Comparison of ENCODE assay signal across 8 cellular contexts in the genomic region with DNA sequence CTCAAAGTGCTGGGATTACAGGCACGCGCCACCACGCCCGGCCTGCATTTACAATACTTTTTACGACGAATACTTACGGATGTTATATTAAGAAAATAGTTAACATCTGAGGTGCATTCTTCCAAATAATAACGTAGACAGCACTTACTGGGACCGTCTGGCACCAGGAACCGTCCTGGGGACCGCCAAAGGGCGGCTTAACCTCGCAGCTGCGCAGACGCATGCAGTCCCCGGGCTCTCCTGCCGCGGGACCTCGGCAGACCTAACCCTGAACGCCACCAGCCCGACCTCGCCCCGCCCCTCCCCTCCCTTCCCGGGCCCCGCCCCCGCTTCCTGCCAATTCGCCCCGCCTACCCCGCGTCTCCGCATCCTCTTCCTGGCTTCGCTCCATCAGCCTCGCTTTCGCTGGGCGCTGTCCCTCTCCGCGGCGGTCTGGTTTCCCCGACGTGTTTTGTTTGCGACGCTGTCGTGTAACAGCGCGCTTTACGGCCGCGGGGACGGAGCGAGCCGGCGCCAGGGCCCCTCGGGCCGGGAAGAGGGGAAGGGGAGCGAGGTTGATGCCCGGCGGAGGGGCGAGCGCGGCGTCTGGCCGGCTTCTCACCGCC. TPM values are rescaled to one million over a fixed set of nuclear protein-coding genes. Genes with fewer than 3 reads are reported as not detected.
DNase-seq lines count a peak whose midpoint lies in the region; ATAC-seq and TF ChIP-seq lines count a peak whose summit lies in the region.

A gene (plus strand): TSS at position 479 of the 605 bp plus-strand sequence. CDS start 79 bp downstream, at position 558.

- no peaks in the 10 kb centered on the region for H3K27me3 Mint-ChIP-seq in activated B cell treated with CpG ODN at 0.5 μM for 24 hours

- ATAC-seq in HG03196 (IDR thresholded peaks at IDR 0.05; ENCODE audit: unreplicated experiment) (peak; percentile 85), activated B cell treated with CpG ODN at 0.5 μM for 24 hours (ENCODE audit: low read depth) (peak; percentile 86)

- H3K9me3 Mint-ChIP-seq in activated B cell treated with CpG ODN at 0.5 μM for 24 hours, result no peaks in the 10 kb centered on the region

- peak within 1 kb of the TSS; percentile 91 for H3K4me3 Mint-ChIP-seq in activated B cell treated with CpG ODN at 0.5 μM for 24 hours

- DNase-seq in AG08395 (ENCODE audit: low spot score) (peak; percentile 99), NCI-H345 (lab: John Stamatoyannopoulos, UW) (peak; percentile 99), activated B cell treated with CpG ODN at 0.5 μM for 24 hours (peak; percentile 98), caudate nucleus (lab: John Stamatoyannopoulos, UW) (peak; percentile 38 to 98 (median 94)), iris pigment epithelial cell (ENCODE audit: low read depth) (peak; percentile 97)
- DNase-seq in stimulated activated CD4-positive, alpha-beta T cell treated with anti-CD3 and anti-CD28 coated beads, Interleukin-12 subunit alpha, Interleukin-12 subunit beta, amount 100 ng/mL, for 4 hours, result peak; percentile 100

- peak within 1 kb of the TSS; percentile 94 for H3K27ac Mint-ChIP-seq in activated B cell treated with CpG ODN at 0.5 μM for 24 hours

- H3K27ac ChIP-seq in caudate nucleus (ENCODE audit: low read depth, low read length), result peak within 1 kb of the TSS; percentile 86

- no peak for TF ChIP-seq CTCF in activated B cell treated with CpG ODN at 0.5 μM for 24 hours (IDR thresholded peaks at IDR 0.05)

- CTCF ChIA-PET in activated B cell treated with CpG ODN at 0.5 μM for 24 hours (lab: Charles Lee), result interaction anchor here (0.9 to 1.8 kb wide), 4 partner anchors 13 to 240 kb away, joined by 4 to 8 read pairs (median 4); no protein-coding TSS in a partner anchor

- peak; percentile 93 for TF ChIP-seq POLR2A in GM18951 (IDR thresholded peaks at IDR 0.05; ENCODE audit: extremely low read depth, insufficient read depth, insufficient read length)

- H3K36me3 Mint-ChIP-seq in activated B cell treated with CpG ODN at 0.5 μM for 24 hours (ENCODE audit: low read depth), result peaks cover 22% of the 10 kb centered on the region

- in situ Hi-C loops in GM18951 (cut with MboI; ENCODE audit: low sequenced_read_pairs, unreplicated experiment), result no loop called here

- H3K4me1 Mint-ChIP-seq in activated B cell treated with CpG ODN at 0.5 μM for 24 hours, result peaks cover 41% of the 10 kb centered on the region

- POLR2A ChIA-PET in activated B cell treated with CpG ODN at 0.5 μM for 24 hours (lab: Charles Lee), result interaction anchor here (0.7 to 2.5 kb wide), 11 partner anchors 12 to 672 kb away, joined by 3 to 16 read pairs (median 6); a partner anchor contains a TSS

- intact Hi-C loops in activated B cell treated with CpG ODN at 0.5 μM for 24 hours (cut with micrococcal nuclease), result loop anchor here (1.0 to 5.0 kb wide), 11 partner anchors 28 to 1916 kb away; a partner anchor contains a TSS

RNA-seq across cellular contexts. Expression of the gene that starts here (rescaled TPM):
- total RNA-seq in activated B cell treated with CpG ODN at 0.5 μM for 24 hours, result 50.8 and 59.7 TPM in 2 replicates

Comparison
In these comparisons a context has a peak if more than half of its experiments do, and no peak if none do; other contexts are left out.
1. Peak in every context shown above with its lines: DNase-seq, ATAC-seq and H3K27ac ChIP-seq.